Comparison of ENCODE assay signal across 8 cellular contexts in the genomic region with DNA sequence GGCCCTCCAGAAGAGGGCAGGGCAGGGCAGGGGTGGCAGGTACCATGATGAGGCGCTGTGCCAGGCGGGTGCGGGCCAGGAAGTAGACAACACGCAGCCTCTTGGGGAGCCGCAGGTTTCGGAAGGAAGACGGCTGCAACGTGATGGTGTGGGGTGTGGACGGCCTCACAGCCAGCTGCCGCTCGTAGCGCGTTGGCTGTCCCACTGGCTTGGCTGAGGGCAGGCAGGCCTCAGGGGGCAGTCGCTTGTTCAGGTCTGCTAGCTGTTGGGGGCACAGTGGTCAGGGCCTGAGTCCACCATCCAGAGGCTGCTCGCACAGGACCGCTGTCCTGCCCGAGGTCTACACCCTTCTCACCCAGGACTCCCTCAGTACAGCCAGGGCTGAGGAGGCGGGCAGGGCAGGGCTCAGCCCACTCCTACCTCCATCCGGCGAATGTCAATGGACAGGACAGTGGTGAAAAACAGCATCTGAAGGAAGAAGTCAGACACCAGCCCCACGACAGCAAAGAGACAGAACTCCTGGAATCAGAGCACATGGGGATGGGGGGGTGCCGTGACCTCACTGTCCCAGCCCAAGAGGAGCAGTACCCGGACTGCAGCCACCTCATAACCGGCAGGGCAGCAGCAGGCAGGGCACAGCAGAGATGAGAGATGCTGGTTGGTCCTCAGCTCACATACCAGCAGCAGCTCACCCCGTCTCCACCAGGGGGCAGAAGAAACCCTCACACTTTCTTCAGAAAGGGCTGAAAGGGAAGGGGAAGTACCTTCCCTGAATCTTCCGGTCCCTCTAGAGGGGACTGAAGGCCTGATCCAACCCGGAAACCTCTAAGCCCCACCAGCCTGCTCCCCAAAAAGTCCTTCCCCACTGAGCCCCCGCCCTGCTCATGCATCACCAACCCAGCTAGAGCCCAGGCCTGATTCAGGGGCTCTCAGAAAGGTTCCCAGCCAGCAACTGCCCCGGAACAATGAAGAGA. TPM values are rescaled to one million over a fixed set of nuclear protein-coding genes. Genes with fewer than 3 reads are reported as not detected.
A peak's percentile ranks its signal among the peaks of the same experiment; 100 is the strongest.
DNase-seq lines count a peak whose midpoint lies in the region; ATAC-seq lines count a peak whose summit lies in the region.

No MANE protein-coding gene starts in this region.

- H2AFZ ChIP-seq in mesenchymal stem cell (ENCODE audit: low read depth, low read length) = no peak overlapping the region

- H2AK5ac ChIP-seq in mesenchymal stem cell (ENCODE audit: low read length, severe bottlenecking) = peak overlapping the region; percentile 78

- H3K4me3 Mint-ChIP-seq in activated CD8-positive, alpha-beta T cell treated with anti-CD3 and anti-CD28 coated beads, Interleukin-2, amount 10 ng/mL, durations not matched to agents 7 days and 5 days = peak overlapping the region; percentile 69

- H3K27ac Mint-ChIP-seq in activated CD8-positive, alpha-beta T cell treated with anti-CD3 and anti-CD28 coated beads, Interleukin-2, amount 10 ng/mL, durations not matched to agents 7 days and 5 days = peak overlapping the region; percentile 99

- ATAC-seq in GM18870 (IDR thresholded peaks at IDR 0.05; ENCODE audit: unreplicated experiment) (peak; percentile 77), HG03439 (IDR thresholded peaks at IDR 0.05; ENCODE audit: unreplicated experiment) (peak; percentile 60)
- ATAC-seq in activated CD8-positive, alpha-beta T cell treated with anti-CD3 and anti-CD28 coated beads, Interleukin-2, amount 10 ng/mL, durations not matched to agents 7 days and 5 days = peak; percentile 96

- H3K4me1 ChIP-seq in effector memory CD4-positive, alpha-beta T cell (ENCODE audit: control insufficient read depth, insufficient read depth, low read length, poor library complexity, severe bottlenecking) = peaks cover 11% of the 10 kb centered on the region
- peaks cover 39% of the 10 kb centered on the region for H3K4me1 ChIP-seq in mesenchymal stem cell (ENCODE audit: control insufficient read depth, insufficient read depth, low read depth, low read length)

- no peak overlapping the region for H3K4me2 ChIP-seq in mesenchymal stem cell (ENCODE audit: low read length, poor library complexity, severe bottlenecking)

- no peak overlapping the region for H2BK15ac ChIP-seq in mesenchymal stem cell (ENCODE audit: low read depth, poor library complexity, severe bottlenecking)

- H2BK120ac ChIP-seq in mesenchymal stem cell (ENCODE audit: low read depth, low read length) = no peak overlapping the region

- H3K27me3 ChIP-seq in effector memory CD4-positive, alpha-beta T cell (replicated peaks; ENCODE audit: control insufficient read depth, insufficient read depth, low read length, poor library complexity, severe bottlenecking) = no peaks in the 10 kb centered on the region
- no peaks in the 10 kb centered on the region for H3K27me3 ChIP-seq in mesenchymal stem cell (ENCODE audit: control insufficient read depth in 1 of 2, insufficient read depth in 1 of 2, low read length in 2 of 2)

- H3K14ac ChIP-seq in mesenchymal stem cell (ENCODE audit: low read length in 2 of 2) = no peak overlapping the region

- peak overlapping the region; percentile 84 for H3K9ac ChIP-seq in mesenchymal stem cell (ENCODE audit: low read length)

- H3K4me3 ChIP-seq in effector memory CD4-positive, alpha-beta T cell (ENCODE audit: insufficient read depth, low read depth, low read length, poor library complexity, severe bottlenecking) = peak overlapping the region; percentile 6
- H3K4me3 ChIP-seq in mesenchymal stem cell (ENCODE audit: insufficient read depth in 1 of 2, low read depth in 1 of 2, low read length in 2 of 2) = peak overlapping the region in 1 of 2 experiments; percentile 41

- POLR2A ChIA-PET in activated CD8-positive, alpha-beta T cell treated with anti-CD3 and anti-CD28 coated beads, Interleukin-2, amount 10 ng/mL, durations not matched to agents 7 days and 5 days (lab: Charles Lee) = interaction anchor here (0.6 to 1.3 kb wide), 8 partner anchors 12 to 433 kb away, joined by 3 to 10 read pairs (median 3); partner anchors contain the start of genes ELP6 and SCAP

- peak overlapping the region; percentile 97 for H4K8ac ChIP-seq in mesenchymal stem cell (ENCODE audit: low read length)

- CTCF ChIA-PET in activated CD8-positive, alpha-beta T cell treated with anti-CD3 and anti-CD28 coated beads, Interleukin-2, amount 10 ng/mL, durations not matched to agents 7 days and 5 days (lab: Charles Lee) = interaction anchor here (0.6 to 4.4 kb wide), 44 partner anchors 8 to 417 kb away, joined by 3 to 100 read pairs (median 5); partner anchors contain the start of genes ELP6, PTPN23, SCAP and SETD2

- H2BK5ac ChIP-seq in mesenchymal stem cell (ENCODE audit: low read depth, low read length, poor library complexity, severe bottlenecking) = no peak overlapping the region

- H3K27me3 Mint-ChIP-seq in activated CD8-positive, alpha-beta T cell treated with anti-CD3 and anti-CD28 coated beads, Interleukin-2, amount 10 ng/mL, durations not matched to agents 7 days and 5 days (ENCODE audit: low read depth) = no peaks in the 10 kb centered on the region

- H4K91ac ChIP-seq in mesenchymal stem cell (ENCODE audit: low read length) = peak overlapping the region; percentile 92

- H3K36me3 ChIP-seq in effector memory CD4-positive, alpha-beta T cell (ENCODE audit: control insufficient read depth, insufficient read depth, low read length) = peaks cover 47% of the 10 kb centered on the region
- peaks cover 59 to 87% of the 10 kb centered on the region in 2 experiments for H3K36me3 ChIP-seq in mesenchymal stem cell (ENCODE audit: control insufficient read depth in 1 of 2, insufficient read depth in 2 of 2, low read depth in 1 of 2, low read length in 2 of 2)

- H3K4me1 Mint-ChIP-seq in activated CD8-positive, alpha-beta T cell treated with anti-CD3 and anti-CD28 coated beads, Interleukin-2, amount 10 ng/mL, durations not matched to agents 7 days and 5 days (ENCODE audit: low read depth) = peaks cover 23% of the 10 kb centered on the region

- peaks cover 25% of the 10 kb centered on the region for H3K36me3 Mint-ChIP-seq in activated CD8-positive, alpha-beta T cell treated with anti-CD3 and anti-CD28 coated beads, Interleukin-2, amount 10 ng/mL, durations not matched to agents 7 days and 5 days (ENCODE audit: low read depth)

- H3K18ac ChIP-seq in mesenchymal stem cell (ENCODE audit: low read depth in 1 of 2, low read length in 2 of 2) = peak overlapping the region; percentile 45 to 82

- peak; percentile 94 for DNase-seq in AG08395 (ENCODE audit: low spot score)
- DNase-seq in NCI-H82 treated with DMSO at 0.1 percent for 48 hours (lab: John Stamatoyannopoulos, UW; ENCODE audit: unreplicated experiment) = peak; percentile 31
- peak; percentile 95 for DNase-seq in activated CD8-positive, alpha-beta T cell treated with anti-CD3 and anti-CD28 coated beads, Interleukin-2, amount 10 ng/mL, durations not matched to agents 7 days and 5 days
- DNase-seq in effector memory CD4-positive, alpha-beta T cell = peak; percentile 70 to 79 (median 74)
- DNase-seq in mesenchymal stem cell = peak; percentile 90
- peak; percentile 67 for DNase-seq in stimulated activated CD8-positive, alpha-beta memory T cell treated with anti-CD3 and anti-CD28 coated beads, Interleukin-12 subunit alpha, Interleukin-12 subunit beta, amount 100 ng/mL, for 4 hours (ENCODE audit: low read depth)

- H3K79me1 ChIP-seq in mesenchymal stem cell (replicated peaks; ENCODE audit: low read length, poor library complexity, severe bottlenecking) = peaks cover 25% of the 10 kb centered on the region

- H3K9me3 Mint-ChIP-seq in activated CD8-positive, alpha-beta T cell treated with anti-CD3 and anti-CD28 coated beads, Interleukin-2, amount 10 ng/mL, durations not matched to agents 7 days and 5 days (ENCODE audit: insufficient read depth) = no peaks in the 10 kb centered on the region

- peak overlapping the region; percentile 36 to 47 for H3K4ac ChIP-seq in mesenchymal stem cell (ENCODE audit: low read depth in 1 of 2, low read length in 2 of 2)

- no peaks in the 10 kb centered on the region for H3K9me3 ChIP-seq in effector memory CD4-positive, alpha-beta T cell (ENCODE audit: control insufficient read depth, low read length)
- no peaks in the 10 kb centered on the region for H3K9me3 ChIP-seq in mesenchymal stem cell (ENCODE audit: control insufficient read depth, low read length)

- H2BK12ac ChIP-seq in mesenchymal stem cell (ENCODE audit: low read length in 2 of 2) = no peak overlapping the region

- no peak overlapping the region for H3K23ac ChIP-seq in mesenchymal stem cell (ENCODE audit: low read length in 2 of 2)

- H3K27ac ChIP-seq in effector memory CD4-positive, alpha-beta T cell (ENCODE audit: insufficient read depth, low read length, poor library complexity, severe bottlenecking) = peak overlapping the region; percentile 74
- no peak overlapping the region for H3K27ac ChIP-seq in mesenchymal stem cell (ENCODE audit: low read length, poor library complexity, severe bottlenecking)

- WGBS in mesenchymal stem cell = 75% methylated on average over 28 of the region's 29 CpGs

RNA-seq across cellular contexts. Expression of gene PTPN23, which starts 40.0 kb away (rescaled TPM):
- total RNA-seq in activated CD8-positive, alpha-beta T cell treated with anti-CD3 and anti-CD28 coated beads, Interleukin-2, amount 10 ng/mL, durations not matched to agents 7 days and 5 days = 10 to 100 TPM; 31.0 to 33.2 TPM
- 27.7 TPM for polyA plus RNA-seq in mesenchymal stem cell (2013, experiment 1 of 2)
- 26.0 TPM for polyA plus RNA-seq in mesenchymal stem cell (2013, experiment 2 of 2)

RNA-seq across cellular contexts. Expression of gene SCAP, which starts 54.9 kb away (rescaled TPM):
- total RNA-seq in activated CD8-positive, alpha-beta T cell treated with anti-CD3 and anti-CD28 coated beads, Interleukin-2, amount 10 ng/mL, durations not matched to agents 7 days and 5 days = 10 to 100 TPM; 57.5 to 60.7 TPM
- 37.9 TPM for polyA plus RNA-seq in mesenchymal stem cell (2013, experiment 1 of 2)
- polyA plus RNA-seq in mesenchymal stem cell (2013, experiment 2 of 2) = 37.2 TPM

Comparison
In these comparisons a context has a peak if more than half of its experiments do, and no peak if none do; other contexts are left out.
1. DNase-seq: peak in every context shown above with its lines; median percentile 95 in activated CD8-positive, alpha-beta T cell treated with anti-CD3 and anti-CD28 coated beads, Interleukin-2, amount 10 ng/mL, durations not matched to agents 7 days and 5 days; 94 in AG08395; 90 in mesenchymal stem cell; 74 in effector memory CD4-positive, alpha-beta T cell; 67 in stimulated activated CD8-positive, alpha-beta memory T cell treated with anti-CD3 and anti-CD28 coated beads, Interleukin-12 subunit alpha, Interleukin-12 subunit beta, amount 100 ng/mL, for 4 hours; 31 in NCI-H82 treated with DMSO at 0.1 percent for 48 hours.